In the genomic region with DNA sequence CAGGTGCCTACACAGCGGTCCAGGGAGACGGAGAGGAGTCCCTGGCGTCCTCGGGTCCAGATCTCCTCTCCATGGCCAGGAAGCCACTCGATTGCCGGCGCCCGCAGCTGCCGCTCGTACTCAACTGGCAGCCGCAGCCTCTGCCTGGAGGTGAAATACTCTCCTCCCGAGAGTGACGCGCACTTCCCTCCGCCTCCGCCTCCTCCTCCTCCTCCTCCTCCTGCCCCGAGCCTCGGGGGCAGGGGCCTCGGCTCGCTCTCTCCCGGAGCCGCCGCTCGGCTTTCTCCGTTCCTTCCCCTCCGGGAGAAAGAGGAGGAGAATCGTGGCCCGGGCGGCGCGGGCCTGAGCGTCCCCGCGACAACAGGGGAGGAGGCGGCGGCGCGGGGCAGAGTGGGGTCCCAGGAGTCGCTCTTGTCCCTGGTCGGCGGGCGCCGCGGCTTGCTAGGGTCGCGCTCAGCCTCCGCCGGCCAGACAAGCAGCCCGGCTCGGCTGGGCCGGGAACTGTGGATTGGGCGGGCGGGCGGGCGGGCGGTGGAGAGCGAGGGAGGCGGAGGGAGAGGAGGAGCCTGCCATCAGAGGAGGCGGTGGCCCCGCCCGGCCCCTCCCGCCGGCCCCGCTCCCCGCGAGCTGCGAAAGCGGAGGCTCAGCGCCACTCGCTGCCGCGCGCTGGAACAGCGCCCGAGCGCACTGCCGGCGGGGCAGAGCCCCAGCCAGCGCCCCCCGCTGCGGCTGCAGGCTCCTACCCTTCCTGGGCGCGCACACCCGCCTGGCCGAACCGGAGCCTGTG, we compare ENCODE assay signal across 8 cellular contexts. TPM values are rescaled to one million over a fixed set of nuclear protein-coding genes. Genes with fewer than 3 reads are reported as not detected.
DNase-seq lines count a peak whose midpoint lies in the region; ATAC-seq and TF ChIP-seq lines count a peak whose summit lies in the region.

A gene with protein sequence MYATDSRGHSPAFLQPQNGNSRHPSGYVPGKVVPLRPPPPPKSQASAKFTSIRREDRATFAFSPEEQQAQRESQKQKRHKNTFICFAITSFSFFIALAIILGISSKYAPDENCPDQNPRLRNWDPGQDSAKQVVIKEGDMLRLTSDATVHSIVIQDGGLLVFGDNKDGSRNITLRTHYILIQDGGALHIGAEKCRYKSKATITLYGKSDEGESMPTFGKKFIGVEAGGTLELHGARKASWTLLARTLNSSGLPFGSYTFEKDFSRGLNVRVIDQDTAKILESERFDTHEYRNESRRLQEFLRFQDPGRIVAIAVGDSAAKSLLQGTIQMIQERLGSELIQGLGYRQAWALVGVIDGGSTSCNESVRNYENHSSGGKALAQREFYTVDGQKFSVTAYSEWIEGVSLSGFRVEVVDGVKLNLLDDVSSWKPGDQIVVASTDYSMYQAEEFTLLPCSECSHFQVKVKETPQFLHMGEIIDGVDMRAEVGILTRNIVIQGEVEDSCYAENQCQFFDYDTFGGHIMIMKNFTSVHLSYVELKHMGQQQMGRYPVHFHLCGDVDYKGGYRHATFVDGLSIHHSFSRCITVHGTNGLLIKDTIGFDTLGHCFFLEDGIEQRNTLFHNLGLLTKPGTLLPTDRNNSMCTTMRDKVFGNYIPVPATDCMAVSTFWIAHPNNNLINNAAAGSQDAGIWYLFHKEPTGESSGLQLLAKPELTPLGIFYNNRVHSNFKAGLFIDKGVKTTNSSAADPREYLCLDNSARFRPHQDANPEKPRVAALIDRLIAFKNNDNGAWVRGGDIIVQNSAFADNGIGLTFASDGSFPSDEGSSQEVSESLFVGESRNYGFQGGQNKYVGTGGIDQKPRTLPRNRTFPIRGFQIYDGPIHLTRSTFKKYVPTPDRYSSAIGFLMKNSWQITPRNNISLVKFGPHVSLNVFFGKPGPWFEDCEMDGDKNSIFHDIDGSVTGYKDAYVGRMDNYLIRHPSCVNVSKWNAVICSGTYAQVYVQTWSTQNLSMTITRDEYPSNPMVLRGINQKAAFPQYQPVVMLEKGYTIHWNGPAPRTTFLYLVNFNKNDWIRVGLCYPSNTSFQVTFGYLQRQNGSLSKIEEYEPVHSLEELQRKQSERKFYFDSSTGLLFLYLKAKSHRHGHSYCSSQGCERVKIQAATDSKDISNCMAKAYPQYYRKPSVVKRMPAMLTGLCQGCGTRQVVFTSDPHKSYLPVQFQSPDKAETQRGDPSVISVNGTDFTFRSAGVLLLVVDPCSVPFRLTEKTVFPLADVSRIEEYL (N-terminal part only) (minus strand): TSS at position 126 of the 787 bp plus-strand sequence. CDS start 18,140 bp downstream, outside the sequence.

- H3K27me3 ChIP-seq in HUES48 (ENCODE audit: control insufficient read depth, insufficient read depth, low read length) (0 out of 2 replicates have a peak, but pooled peaks cover 9% of the 10 kb centered on the region), mucosa of rectum (ENCODE audit: control insufficient read depth in 2 of 2, insufficient read depth in 2 of 2, low read length in 2 of 2) (no peaks in the 10 kb centered on the region)

- H3K4me1 ChIP-seq in HUES48 (ENCODE audit: control insufficient read depth, insufficient read depth, low read length) (peaks cover 37% of the 10 kb centered on the region), mucosa of rectum (ENCODE audit: control insufficient read depth in 2 of 2, insufficient read depth in 2 of 2, low read length in 2 of 2) (peaks cover 19 to 35% of the 10 kb centered on the region in 2 donors)

- no peaks in the 10 kb centered on the region for H3K9me3 ChIP-seq in HUES48 (ENCODE audit: control insufficient read depth, insufficient read depth, low read length)
- H3K9me3 ChIP-seq in mucosa of rectum (ENCODE audit: control insufficient read depth in 2 of 2, low read length in 2 of 2) = no peaks in the 10 kb centered on the region

- peak; percentile 83 for DNase-seq in DMS 273 treated with DMSO at 0.1 percent for 48 hours (lab: John Stamatoyannopoulos, UW)
- peak; percentile 91 for DNase-seq in OCI-M1 (lab: John Stamatoyannopoulos, UW)
- DNase-seq in activated T-cell treated with anti-CD3 and anti-CD28 coated beads, Interleukin-2, amount 50 U/mL, for 1 hour = peak; percentile 92
- no peak for DNase-seq in epithelial cell of proximal tubule (ENCODE audit: low read depth)
- peak; percentile 88 for DNase-seq in stimulated activated CD8-positive, alpha-beta memory T cell treated with anti-CD3 and anti-CD28 coated beads, Interleukin-4, amount 100 ng/mL, for 48 hours

- TF ChIP-seq CTCF in epithelial cell of proximal tubule (conservative IDR thresholded peaks at IDR 0.05; ENCODE audit: low read depth, low read length) = peak; percentile 33

- ATAC-seq in GM21390 (IDR thresholded peaks at IDR 0.05; ENCODE audit: unreplicated experiment) = peak; percentile 71

- H3K9ac ChIP-seq in HUES48 (ENCODE audit: low read depth, low read length) (peak within 1 kb of the TSS; percentile 80), mucosa of rectum (ENCODE audit: low read depth in 1 of 2, low read length in 2 of 2) (peak within 1 kb of the TSS; percentile 80 to 91)

- H3K36me3 ChIP-seq in HUES48 (ENCODE audit: control insufficient read depth, insufficient read depth, low read length) = no peaks in the 10 kb centered on the region
- no peaks in the 10 kb centered on the region for H3K36me3 ChIP-seq in mucosa of rectum (ENCODE audit: control insufficient read depth in 2 of 2, insufficient read depth in 2 of 2, low read length in 2 of 2)

- H3K27ac ChIP-seq in HUES48 (ENCODE audit: low read depth, low read length) = peak within 1 kb of the TSS; percentile 96
- peak within 1 kb of the TSS; percentile 95 to 97 for H3K27ac ChIP-seq in mucosa of rectum (ENCODE audit: low read depth in 2 of 2, low read length in 2 of 2)

- H3K4me3 ChIP-seq in HUES48 (ENCODE audit: low read depth, low read length) (peak within 1 kb of the TSS; percentile 94), epithelial cell of proximal tubule (ENCODE audit: low read depth, low read length) (peak within 1 kb of the TSS; percentile 87), mucosa of rectum (ENCODE audit: low read length in 2 of 2) (peak within 1 kb of the TSS; percentile 89 to 96)

RNA-seq across cellular contexts. Expression of the gene that starts here (rescaled TPM):
- 58.8 and 92.1 TPM in 2 replicates for total RNA-seq in epithelial cell of proximal tubule
